Comparison of ENCODE assay signal across 28 cellular contexts in the genomic region with DNA sequence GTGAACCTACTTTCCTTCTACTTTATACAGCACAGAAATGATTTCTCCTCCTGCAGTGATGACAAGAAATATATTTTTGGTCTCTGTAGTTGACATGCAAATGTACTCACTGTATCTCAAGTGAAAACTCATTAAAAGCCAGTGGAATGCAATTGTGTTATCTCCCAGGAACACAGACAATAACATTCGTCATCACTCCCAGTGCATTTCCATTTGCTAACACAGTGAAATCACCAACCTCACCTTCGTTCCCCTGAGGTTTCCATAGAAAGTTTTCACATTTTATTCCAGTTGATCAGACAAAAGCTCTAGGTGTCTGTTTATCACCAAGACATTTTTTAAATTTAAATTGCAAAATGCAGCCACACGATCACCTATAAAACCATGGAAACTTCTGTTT. TPM values are rescaled to one million over a fixed set of nuclear protein-coding genes. Genes with fewer than 3 reads are reported as not detected.
"Had no signal": no experiment of that assay in that cellular context is flagged by ENCODE, and none has a peak within 500 bp of the region (broad histone marks: within the 10 kb centered on the region; RNA-seq: fewer than 3 reads in every experiment).

No MANE protein-coding gene starts in this region.

- H3K27ac Mint-ChIP-seq: activated naive CD4-positive, alpha-beta T cell treated with anti-CD3 and anti-CD28 coated beads, Interleukin-2, amount 50 U/mL, for 72 hours; memory B cell; nephron; type B pancreatic cell had no signal

- H3K9me3 ChIP-seq: neutrophil, thoracic aorta, vagina had no signal

- H3K4me3 ChIP-seq: thoracic aorta, vagina had no signal

- H3K27ac ChIP-seq: neutrophil, parathyroid adenoma, thoracic aorta, vagina, WERI-Rb-1 had no signal

- H3K9me3 Mint-ChIP-seq: memory B cell, nephron, type B pancreatic cell had no signal

- H3K4me1 Mint-ChIP-seq: memory B cell, nephron had no signal

- H3K4me3 Mint-ChIP-seq: memory B cell, nephron, type B pancreatic cell had no signal

- H3K36me3 ChIP-seq: neutrophil, thoracic aorta, vagina, WERI-Rb-1 had no signal

- H3K27me3 ChIP-seq: neutrophil, vagina had no signal

- DNase-seq: activated CD4-positive, CD25-positive, alpha-beta regulatory T cell treated with anti-CD3 and anti-CD28 coated beads, Interleukin-2, amount 50 U/mL, for 72 hours; activated gamma-delta T cell treated with Interleukin-2 at 50 U/mL for 16 hours; activated T-cell treated with anti-CD3 and anti-CD28 coated beads, Interleukin-2, amount 50 U/mL, for 1 hour; dermis blood vessel endothelial cell; effector CD8-positive, alpha-beta T cell; hypothalamus; islet precursor cell; left cardiac atrium; right cardiac atrium; stimulated activated CD4-positive, alpha-beta T cell treated with anti-CD3 and anti-CD28 coated beads, Interleukin-4, amount 100 ng/mL, for 24 hours; stimulated activated naive CD4-positive, alpha-beta T cell treated with Interleukin-2 at 50 U/mL for 16 hours; WERI-Rb-1 had no signal

- H3K4me1 ChIP-seq: parathyroid adenoma, vagina had no signal

- H3K36me3 Mint-ChIP-seq: activated naive CD4-positive, alpha-beta T cell treated with anti-CD3 and anti-CD28 coated beads, Interleukin-2, amount 50 U/mL, for 72 hours; memory B cell; type B pancreatic cell had no signal

- H3K27me3 Mint-ChIP-seq: memory B cell, type B pancreatic cell had no signal

RNA-seq across cellular contexts. Expression of gene SPANXD, which starts 2.5 kb away (rescaled TPM):
- total RNA-seq: activated naive CD4-positive, alpha-beta T cell treated with anti-CD3 and anti-CD28 coated beads, Interleukin-2, amount 50 U/mL, for 72 hours; cardiac septum; dermis blood vessel endothelial cell; frontal cortex; left cardiac atrium; liver; mononuclear cell; myocyte; pulmonary artery endothelial cell; right cardiac atrium; thoracic aorta; vagina had no signal
- polyA plus RNA-seq: adipose tissue, esophagus, liver, right cardiac atrium had no signal
